In the genomic region with DNA sequence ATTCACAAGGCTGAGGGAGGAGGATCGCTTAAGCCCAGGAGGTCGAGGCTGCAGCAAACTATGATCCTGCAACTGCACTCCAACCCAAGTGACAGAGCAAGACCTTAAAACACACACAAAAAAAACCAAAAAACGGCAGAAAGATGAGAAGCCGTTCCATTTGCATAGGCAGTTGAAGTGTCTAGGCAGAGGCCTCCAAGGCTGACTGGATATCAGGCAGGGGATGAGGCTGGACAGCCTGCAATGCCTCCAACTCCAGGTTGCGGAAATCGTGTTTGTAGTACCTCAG, we compare ENCODE assay signal across 8 cellular contexts. TPM values are rescaled to one million over a fixed set of nuclear protein-coding genes. Genes with fewer than 3 reads are reported as not detected.
DNase-seq lines count a peak whose midpoint lies in the region; ATAC-seq and TF ChIP-seq lines count a peak whose summit lies in the region.

No MANE protein-coding gene starts in this region.

- TF ChIP-seq POLR2A in vagina (IDR thresholded peaks at IDR 0.05) = no peak

- H3K4me3 Mint-ChIP-seq in brain = peak overlapping the region; percentile 95 to 100 (median 98)

- H3K27me3 ChIP-seq in right cardiac atrium (ENCODE audit: control insufficient read depth, insufficient read depth) (no peaks in the 10 kb centered on the region), mucosa of rectum (ENCODE audit: control insufficient read depth in 2 of 2, insufficient read depth in 2 of 2, low read length in 2 of 2) (no peaks in the 10 kb centered on the region), vagina (no peaks in the 10 kb centered on the region)

- H3K4me3 ChIP-seq in right cardiac atrium (ENCODE audit: low read length) = peak overlapping the region; percentile 71
- peak overlapping the region; percentile 68 to 98 for H3K4me3 ChIP-seq in mucosa of rectum (ENCODE audit: low read length in 2 of 2)
- peak overlapping the region; percentile 63 to 92 for H3K4me3 ChIP-seq in vagina

- no peaks in the 10 kb centered on the region for H3K36me3 Mint-ChIP-seq in brain

- intact Hi-C loops in right cardiac atrium (cut with DNase I) (loop anchor here in 3 of 4 donors (2.0 to 10.0 kb wide), 3 partner anchors 77 to 79 kb away; no protein-coding TSS in a partner anchor), left cardiac atrium (cut with DNase I) (loop anchor here in 1 of 2 donors (1.0 kb wide), 1 partner anchor 77 kb away; no protein-coding TSS in a partner anchor), vagina (cut with DNase I) (loop anchor here (5.0 kb wide), 1 partner anchor 79 kb away; no protein-coding TSS in a partner anchor)

- WGBS in right cardiac atrium = 29% methylated on average over 6 of the region's 6 CpGs

- peak overlapping the region; percentile 71 to 75 for H3K9ac ChIP-seq in mucosa of rectum (ENCODE audit: low read depth in 1 of 2, low read length in 2 of 2)

- H3K27me3 Mint-ChIP-seq in brain = peaks cover 19% of the 10 kb centered on the region

- H3K27ac ChIP-seq in right cardiac atrium (ENCODE audit: low read length) = no peak overlapping the region
- H3K27ac ChIP-seq in mucosa of rectum (ENCODE audit: low read depth in 2 of 2, low read length in 2 of 2) = peak overlapping the region; percentile 96 to 97
- H3K27ac ChIP-seq in vagina = peak overlapping the region; percentile 98

- H3K27ac Mint-ChIP-seq in brain = peak overlapping the region; percentile 70 to 100 (median 100)

- DNase-seq in right cardiac atrium (no peak), left cardiac atrium (no peak), vagina (ENCODE audit: extremely low spot score in 2 of 2) (no peak)
- no peak for DNase-seq in stimulated activated CD4-positive, alpha-beta T cell treated with anti-CD3 and anti-CD28 coated beads, Interleukin-4, amount 100 ng/mL, for 24 hours

- peaks cover 3 to 4% of the 10 kb centered on the region in 2 donors for H3K36me3 ChIP-seq in mucosa of rectum (ENCODE audit: control insufficient read depth in 2 of 2, insufficient read depth in 2 of 2, low read length in 2 of 2)
- H3K36me3 ChIP-seq in vagina = no peaks in the 10 kb centered on the region

- ATAC-seq in right cardiac atrium (no peak), left cardiac atrium (no peak), esophagus mucosa (no peak), HG03025 (IDR thresholded peaks at IDR 0.05; ENCODE audit: low FRiP score, unreplicated experiment) (no peak)

- H3K9me3 Mint-ChIP-seq in brain = peaks cover 0 to 3% (median 0%) of the 10 kb centered on the region in 5 experiments

- no peaks in the 10 kb centered on the region for H3K4me1 ChIP-seq in right cardiac atrium (ENCODE audit: control insufficient read depth, insufficient read depth, low read length)
- H3K4me1 ChIP-seq in mucosa of rectum (ENCODE audit: control insufficient read depth in 2 of 2, insufficient read depth in 2 of 2, low read length in 2 of 2) = peaks cover 4 to 5% of the 10 kb centered on the region in 2 donors
- peaks cover 30% of the 10 kb centered on the region for H3K4me1 ChIP-seq in vagina

- no peaks in the 10 kb centered on the region for H3K9me3 ChIP-seq in right cardiac atrium (ENCODE audit: control insufficient read depth, low read length)
- H3K9me3 ChIP-seq in mucosa of rectum (ENCODE audit: control insufficient read depth in 2 of 2, low read length in 2 of 2) = no peaks in the 10 kb centered on the region
- no peaks in the 10 kb centered on the region for H3K9me3 ChIP-seq in vagina

- TF ChIP-seq CTCF in brain (conservative IDR thresholded peaks at IDR 0.05) = peak in 1 of 2 experiments; percentile 89
- TF ChIP-seq CTCF in vagina (IDR thresholded peaks at IDR 0.05) = no peak

- peaks cover 26% of the 10 kb centered on the region for H3K4me1 Mint-ChIP-seq in brain

RNA-seq across cellular contexts. Expression of a gene that starts 2.0 kb away (rescaled TPM):
- total RNA-seq in right cardiac atrium = 1 to 10 TPM; 5.1 to 8.4 (median 6.6) TPM
- polyA plus RNA-seq in right cardiac atrium = 8.3 TPM
- total RNA-seq in left cardiac atrium = 10 to 100 TPM in 1 of 2 donors, 1 to 10 TPM in 1; 6.4 to 10.1 TPM
- polyA plus RNA-seq in brain (ENCODE audit: insufficient read depth, low read depth, low replicate concordance) = 24.3 TPM
- total RNA-seq in vagina = 21.4 TPM
- total RNA-seq in esophagus mucosa = 19.2 TPM

RNA-seq across cellular contexts. Expression of a gene that starts 25.0 kb away (rescaled TPM):
- 1 to 10 TPM; 7.4 to 9.8 (median 9.1) TPM for total RNA-seq in right cardiac atrium
- polyA plus RNA-seq in right cardiac atrium = 13.1 TPM
- total RNA-seq in left cardiac atrium = 1 to 10 TPM; 6.8 to 7.3 TPM
- 4.1 TPM for polyA plus RNA-seq in brain (ENCODE audit: insufficient read depth, low read depth, low replicate concordance)
- 3.2 TPM for total RNA-seq in vagina
- total RNA-seq in esophagus mucosa = 2.3 TPM

RNA-seq across cellular contexts. Expression of a gene that starts 27.5 kb away (rescaled TPM):
- total RNA-seq in right cardiac atrium = 10 to 100 TPM; 11.8 to 14.6 (median 13.3) TPM
- polyA plus RNA-seq in right cardiac atrium = 15.5 TPM
- total RNA-seq in left cardiac atrium = 10 to 100 TPM in 1 of 2 donors, 1 to 10 TPM in 1; 8.8 to 14.2 TPM
- polyA plus RNA-seq in brain (ENCODE audit: insufficient read depth, low read depth, low replicate concordance) = 6.4 TPM
- 27.0 TPM for total RNA-seq in vagina
- total RNA-seq in esophagus mucosa = 9.8 TPM

RNA-seq across cellular contexts. Expression of a gene that starts 27.5 kb away (rescaled TPM):
- total RNA-seq in right cardiac atrium = 10 to 100 TPM; 20.6 to 31.7 (median 26.3) TPM
- polyA plus RNA-seq in right cardiac atrium = 29.5 TPM
- total RNA-seq in left cardiac atrium = 10 to 100 TPM; 20.9 to 27.9 TPM
- 37.1 TPM for polyA plus RNA-seq in brain (ENCODE audit: insufficient read depth, low read depth, low replicate concordance)
- 38.1 TPM for total RNA-seq in vagina
- total RNA-seq in esophagus mucosa = 30.5 TPM

RNA-seq across cellular contexts. Expression of a gene that starts 36.2 kb away (rescaled TPM):
- total RNA-seq in right cardiac atrium (10 to 100 TPM in 3 of 4 donors, 1 to 10 TPM in 1; 9.7 to 11.6 (median 10.2) TPM), left cardiac atrium (10 to 100 TPM in 1 of 2 donors, 1 to 10 TPM in 1; 9.2 to 10.9 TPM), vagina (10.6 TPM), esophagus mucosa (8.2 TPM)
- polyA plus RNA-seq in right cardiac atrium (9.6 TPM), brain (ENCODE audit: insufficient read depth, low read depth, low replicate concordance) (23.0 TPM)
